2 cellular contexts compared by ENCODE assay signal in the genomic region with DNA sequence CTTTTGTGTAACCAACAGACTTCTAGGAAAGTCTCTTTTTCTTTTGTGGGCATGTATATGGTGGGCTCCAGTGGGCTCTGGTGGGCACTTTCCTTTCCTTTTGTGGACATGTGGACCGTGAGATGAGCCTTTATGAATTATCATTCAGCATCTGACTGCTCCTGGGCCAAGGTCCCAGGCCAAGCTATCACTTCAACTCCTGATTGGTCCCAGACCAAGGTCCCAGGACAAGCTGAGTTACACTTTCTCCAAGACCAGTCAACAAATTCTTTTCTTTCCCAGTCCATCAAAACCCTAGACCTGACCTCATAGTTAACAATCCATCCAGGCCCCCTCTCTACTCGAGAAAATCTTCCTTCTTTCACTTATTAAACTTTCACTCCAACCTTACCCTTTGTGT.
TF ChIP-seq lines count a peak whose summit lies in the region.

No MANE protein-coding gene starts in this region.

TF ChIP-seq in K562, 482 proteins besides CTCF, POLR2A, EP300 and RAD21:
- TF ChIP-seq ZKSCAN1 (IDR thresholded peaks at IDR 0.05; ENCODE audit: low read depth, low read length) (no peak), FOS (IDR thresholded peaks at IDR 0.05; ENCODE audit: extremely low read depth, insufficient read length) (no peak), SIN3B (IDR thresholded peaks at IDR 0.05; ENCODE audit: low read depth) (no peak), ZNF445 (CRISPR knock-in tag; IDR thresholded peaks at IDR 0.05; ENCODE audit: low read depth) (no peak), EHMT2 (IDR thresholded peaks at IDR 0.05) (no peak)
- TF ChIP-seq, protein P1, sequence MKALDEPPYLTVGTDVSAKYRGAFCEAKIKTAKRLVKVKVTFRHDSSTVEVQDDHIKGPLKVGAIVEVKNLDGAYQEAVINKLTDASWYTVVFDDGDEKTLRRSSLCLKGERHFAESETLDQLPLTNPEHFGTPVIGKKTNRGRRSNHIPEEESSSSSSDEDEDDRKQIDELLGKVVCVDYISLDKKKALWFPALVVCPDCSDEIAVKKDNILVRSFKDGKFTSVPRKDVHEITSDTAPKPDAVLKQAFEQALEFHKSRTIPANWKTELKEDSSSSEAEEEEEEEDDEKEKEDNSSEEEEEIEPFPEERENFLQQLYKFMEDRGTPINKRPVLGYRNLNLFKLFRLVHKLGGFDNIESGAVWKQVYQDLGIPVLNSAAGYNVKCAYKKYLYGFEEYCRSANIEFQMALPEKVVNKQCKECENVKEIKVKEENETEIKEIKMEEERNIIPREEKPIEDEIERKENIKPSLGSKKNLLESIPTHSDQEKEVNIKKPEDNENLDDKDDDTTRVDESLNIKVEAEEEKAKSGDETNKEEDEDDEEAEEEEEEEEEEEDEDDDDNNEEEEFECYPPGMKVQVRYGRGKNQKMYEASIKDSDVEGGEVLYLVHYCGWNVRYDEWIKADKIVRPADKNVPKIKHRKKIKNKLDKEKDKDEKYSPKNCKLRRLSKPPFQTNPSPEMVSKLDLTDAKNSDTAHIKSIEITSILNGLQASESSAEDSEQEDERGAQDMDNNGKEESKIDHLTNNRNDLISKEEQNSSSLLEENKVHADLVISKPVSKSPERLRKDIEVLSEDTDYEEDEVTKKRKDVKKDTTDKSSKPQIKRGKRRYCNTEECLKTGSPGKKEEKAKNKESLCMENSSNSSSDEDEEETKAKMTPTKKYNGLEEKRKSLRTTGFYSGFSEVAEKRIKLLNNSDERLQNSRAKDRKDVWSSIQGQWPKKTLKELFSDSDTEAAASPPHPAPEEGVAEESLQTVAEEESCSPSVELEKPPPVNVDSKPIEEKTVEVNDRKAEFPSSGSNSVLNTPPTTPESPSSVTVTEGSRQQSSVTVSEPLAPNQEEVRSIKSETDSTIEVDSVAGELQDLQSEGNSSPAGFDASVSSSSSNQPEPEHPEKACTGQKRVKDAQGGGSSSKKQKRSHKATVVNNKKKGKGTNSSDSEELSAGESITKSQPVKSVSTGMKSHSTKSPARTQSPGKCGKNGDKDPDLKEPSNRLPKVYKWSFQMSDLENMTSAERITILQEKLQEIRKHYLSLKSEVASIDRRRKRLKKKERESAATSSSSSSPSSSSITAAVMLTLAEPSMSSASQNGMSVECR (CRISPR knock-in tag; IDR thresholded peaks at IDR 0.05), result no peak

TF ChIP-seq in liver, 16 proteins besides CTCF, POLR2A, EP300 and RAD21:
- TF ChIP-seq NR2F2 (IDR thresholded peaks at IDR 0.05) (no peak), TAF1 (conservative IDR thresholded peaks at IDR 0.05) (no peak), HNF4A (conservative IDR thresholded peaks at IDR 0.05) (peak in 1 of 2 donors; percentile 22), FOXA1 (IDR thresholded peaks at IDR 0.05) (no peak), EGR1 (IDR thresholded peaks at IDR 0.05; ENCODE audit: low read depth in 2 of 2) (no peak), YY1 (IDR thresholded peaks at IDR 0.05) (no peak)
- TF ChIP-seq, protein P2, sequence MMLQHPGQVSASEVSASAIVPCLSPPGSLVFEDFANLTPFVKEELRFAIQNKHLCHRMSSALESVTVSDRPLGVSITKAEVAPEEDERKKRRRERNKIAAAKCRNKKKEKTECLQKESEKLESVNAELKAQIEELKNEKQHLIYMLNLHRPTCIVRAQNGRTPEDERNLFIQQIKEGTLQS (IDR thresholded peaks at IDR 0.05), result no peak
- TF ChIP-seq, protein P3, sequence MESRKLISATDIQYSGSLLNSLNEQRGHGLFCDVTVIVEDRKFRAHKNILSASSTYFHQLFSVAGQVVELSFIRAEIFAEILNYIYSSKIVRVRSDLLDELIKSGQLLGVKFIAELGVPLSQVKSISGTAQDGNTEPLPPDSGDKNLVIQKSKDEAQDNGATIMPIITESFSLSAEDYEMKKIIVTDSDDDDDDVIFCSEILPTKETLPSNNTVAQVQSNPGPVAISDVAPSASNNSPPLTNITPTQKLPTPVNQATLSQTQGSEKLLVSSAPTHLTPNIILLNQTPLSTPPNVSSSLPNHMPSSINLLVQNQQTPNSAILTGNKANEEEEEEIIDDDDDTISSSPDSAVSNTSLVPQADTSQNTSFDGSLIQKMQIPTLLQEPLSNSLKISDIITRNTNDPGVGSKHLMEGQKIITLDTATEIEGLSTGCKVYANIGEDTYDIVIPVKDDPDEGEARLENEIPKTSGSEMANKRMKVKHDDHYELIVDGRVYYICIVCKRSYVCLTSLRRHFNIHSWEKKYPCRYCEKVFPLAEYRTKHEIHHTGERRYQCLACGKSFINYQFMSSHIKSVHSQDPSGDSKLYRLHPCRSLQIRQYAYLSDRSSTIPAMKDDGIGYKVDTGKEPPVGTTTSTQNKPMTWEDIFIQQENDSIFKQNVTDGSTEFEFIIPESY (IDR thresholded peaks at IDR 0.05), result no peak
TF ChIP-seq in liver: peak in this region for 1.
